33 cellular contexts compared by ENCODE assay signal in genomic region chr18:59764281-59764680, GRCh38.
"Had no signal": no experiment of that assay in that cellular context is flagged by ENCODE, and none has a peak within 500 bp of the region (broad histone marks: within the 10 kb centered on the region; RNA-seq: fewer than 3 reads in every experiment).

No MANE protein-coding gene starts in this region.

- H3K36me3 ChIP-seq: brain microvascular endothelial cell had no signal

- DNase-seq: activated CD4-positive, alpha-beta memory T cell treated with anti-CD3 and anti-CD28 coated beads, Interleukin-2, amount 10 ng/mL, durations not matched to agents 7 days and 5 days; activated CD4-positive, alpha-beta T cell treated with anti-CD3 and anti-CD28 coated beads for 1 hour; activated CD4-positive, alpha-beta T cell treated with anti-CD3 and anti-CD28 coated beads for 4 hours; activated CD4-positive, alpha-beta T cell treated with anti-CD3 and anti-CD28 coated beads, Interleukin-2, amount 10 ng/mL, durations not matched to agents 7 days and 5 days; activated CD4-positive, alpha-beta T cell treated with anti-CD3 and anti-CD28 coated beads, Interleukin-2, amount 50 U/mL, for 4 hours; activated CD8-positive, alpha-beta memory T cell treated with anti-CD3 and anti-CD28 coated beads, Interleukin-2, amount 50 U/mL, for 48 hours; activated gamma-delta T cell; activated naive CD4-positive, alpha-beta T cell; activated naive CD4-positive, alpha-beta T cell treated with anti-CD3 and anti-CD28 coated beads, Interleukin-2, amount 10 ng/mL, durations not matched to agents 7 days and 5 days; activated naive CD8-positive, alpha-beta T cell treated with anti-CD3 and anti-CD28 coated beads, Interleukin-2, amount 10 ng/mL, durations not matched to agents 7 days and 5 days; activated T-cell treated with anti-CD3 and anti-CD28 coated beads for 4 hours; activated T-cell treated with anti-CD3 and anti-CD28 coated beads, Interleukin-2, amount 50 U/mL, for 24 hours; activated T-cell treated with anti-CD3 and anti-CD28 coated beads, Interleukin-2, amount 50 U/mL, for 72 hours; amniotic stem cell; anterior cingulate cortex; brain microvascular endothelial cell; dorsolateral prefrontal cortex; effector memory CD4-positive, alpha-beta T cell; endodermal cell; head of caudate nucleus; T-helper 17 cell; T1000 had no signal

- H3K27me3 ChIP-seq: brain microvascular endothelial cell had no signal

- H3K36me3 Mint-ChIP-seq: activated naive CD4-positive, alpha-beta T cell treated with anti-CD3 and anti-CD28 coated beads, Interleukin-2, amount 10 ng/mL, durations not matched to agents 7 days and 5 days; activated naive CD4-positive, alpha-beta T cell treated with anti-CD3 and anti-CD28 coated beads, Interleukin-2, amount 50 U/mL, for 72 hours; activated naive CD8-positive, alpha-beta T cell treated with anti-CD3 and anti-CD28 coated beads, Interleukin-2, amount 10 ng/mL, durations not matched to agents 7 days and 5 days; WTC11 had no signal

- H3K27ac ChIP-seq: brain microvascular endothelial cell, coronary artery, dorsolateral prefrontal cortex, VCaP had no signal

- H3K4me3 ChIP-seq: coronary artery, dorsolateral prefrontal cortex had no signal

- H3K27me3 Mint-ChIP-seq: activated CD4-positive, alpha-beta memory T cell treated with anti-CD3 and anti-CD28 coated beads, Interleukin-2, amount 10 ng/mL, durations not matched to agents 7 days and 5 days; activated CD4-positive, alpha-beta T cell treated with anti-CD3 and anti-CD28 coated beads, Interleukin-2, amount 10 ng/mL, durations not matched to agents 7 days and 5 days; activated naive CD4-positive, alpha-beta T cell treated with anti-CD3 and anti-CD28 coated beads, Interleukin-2, amount 10 ng/mL, durations not matched to agents 7 days and 5 days had no signal

- H3K4me3 Mint-ChIP-seq: activated CD4-positive, alpha-beta memory T cell treated with anti-CD3 and anti-CD28 coated beads, Interleukin-2, amount 10 ng/mL, durations not matched to agents 7 days and 5 days; activated CD4-positive, alpha-beta T cell treated with anti-CD3 and anti-CD28 coated beads, Interleukin-2, amount 10 ng/mL, durations not matched to agents 7 days and 5 days; activated naive CD4-positive, alpha-beta T cell treated with anti-CD3 and anti-CD28 coated beads, Interleukin-2, amount 10 ng/mL, durations not matched to agents 7 days and 5 days; activated naive CD8-positive, alpha-beta T cell treated with anti-CD3 and anti-CD28 coated beads, Interleukin-2, amount 10 ng/mL, durations not matched to agents 7 days and 5 days; activated T-cell treated with anti-CD3 and anti-CD28 coated beads, Interleukin-2, amount 50 U/mL, for 24 hours; activated T-cell treated with anti-CD3 and anti-CD28 coated beads, Interleukin-2, amount 50 U/mL, for 72 hours; central memory CD8-positive, alpha-beta T cell; dendritic cell treated with granulocyte-macrophage colony-stimulating factor and Interleukin-4, amounts not matched to agents 40 ng/mL and 50 ng/mL, for 4 days; endodermal cell; T-helper 17 cell; T-helper 2 cell treated with Interferon-gamma antibody and Interleukin-4, amounts not matched to agents 5 μg/mL and 100 μg/mL, for 36 hours; WTC11 had no signal

- ATAC-seq: activated naive CD4-positive, alpha-beta T cell treated with anti-CD3 and anti-CD28 coated beads, Interleukin-2, amount 50 U/mL, for 72 hours; activated T-cell treated with anti-CD3 and anti-CD28 coated beads, Interleukin-2, amount 50 U/mL, for 72 hours; esophagus mucosa; T-helper 17 cell; WTC11 had no signal

- H3K27ac Mint-ChIP-seq: activated CD4-positive, alpha-beta memory T cell treated with anti-CD3 and anti-CD28 coated beads, Interleukin-2, amount 10 ng/mL, durations not matched to agents 7 days and 5 days; activated CD4-positive, alpha-beta T cell treated with anti-CD3 and anti-CD28 coated beads, Interleukin-2, amount 10 ng/mL, durations not matched to agents 7 days and 5 days; activated naive CD4-positive, alpha-beta T cell treated with anti-CD3 and anti-CD28 coated beads, Interleukin-2, amount 10 ng/mL, durations not matched to agents 7 days and 5 days; activated naive CD4-positive, alpha-beta T cell treated with anti-CD3 and anti-CD28 coated beads, Interleukin-2, amount 50 U/mL, for 72 hours; activated naive CD8-positive, alpha-beta T cell treated with anti-CD3 and anti-CD28 coated beads, Interleukin-2, amount 10 ng/mL, durations not matched to agents 7 days and 5 days; activated T-cell treated with anti-CD3 and anti-CD28 coated beads, Interleukin-2, amount 50 U/mL, for 24 hours; activated T-cell treated with anti-CD3 and anti-CD28 coated beads, Interleukin-2, amount 50 U/mL, for 72 hours; dendritic cell treated with granulocyte-macrophage colony-stimulating factor and Interleukin-4, amounts not matched to agents 40 ng/mL and 50 ng/mL, for 4 days; endodermal cell; T-helper 17 cell; T-helper 2 cell treated with Interferon-gamma antibody and Interleukin-4, amounts not matched to agents 5 μg/mL and 100 μg/mL, for 36 hours; WTC11 had no signal

- H3K4me1 Mint-ChIP-seq: activated CD4-positive, alpha-beta memory T cell treated with anti-CD3 and anti-CD28 coated beads, Interleukin-2, amount 10 ng/mL, durations not matched to agents 7 days and 5 days; activated CD4-positive, alpha-beta T cell treated with anti-CD3 and anti-CD28 coated beads, Interleukin-2, amount 10 ng/mL, durations not matched to agents 7 days and 5 days; activated naive CD4-positive, alpha-beta T cell treated with anti-CD3 and anti-CD28 coated beads, Interleukin-2, amount 10 ng/mL, durations not matched to agents 7 days and 5 days; activated naive CD8-positive, alpha-beta T cell treated with anti-CD3 and anti-CD28 coated beads, Interleukin-2, amount 10 ng/mL, durations not matched to agents 7 days and 5 days; central memory CD8-positive, alpha-beta T cell; endodermal cell; T-helper 17 cell; WTC11 had no signal

- FAIRE-seq: astrocyte, bronchial epithelial cell, frontal cortex had no signal

- H3K9me3 Mint-ChIP-seq: activated CD4-positive, alpha-beta memory T cell treated with anti-CD3 and anti-CD28 coated beads, Interleukin-2, amount 10 ng/mL, durations not matched to agents 7 days and 5 days; activated CD4-positive, alpha-beta T cell treated with anti-CD3 and anti-CD28 coated beads, Interleukin-2, amount 10 ng/mL, durations not matched to agents 7 days and 5 days; activated naive CD4-positive, alpha-beta T cell treated with anti-CD3 and anti-CD28 coated beads, Interleukin-2, amount 10 ng/mL, durations not matched to agents 7 days and 5 days; activated naive CD4-positive, alpha-beta T cell treated with anti-CD3 and anti-CD28 coated beads, Interleukin-2, amount 50 U/mL, for 72 hours; activated naive CD8-positive, alpha-beta T cell treated with anti-CD3 and anti-CD28 coated beads, Interleukin-2, amount 10 ng/mL, durations not matched to agents 7 days and 5 days; activated T-cell treated with anti-CD3 and anti-CD28 coated beads, Interleukin-2, amount 50 U/mL, for 24 hours; activated T-cell treated with anti-CD3 and anti-CD28 coated beads, Interleukin-2, amount 50 U/mL, for 72 hours; central memory CD8-positive, alpha-beta T cell; dendritic cell treated with granulocyte-macrophage colony-stimulating factor and Interleukin-4, amounts not matched to agents 40 ng/mL and 50 ng/mL, for 4 days; T-helper 2 cell treated with Interferon-gamma antibody and Interleukin-4, amounts not matched to agents 5 μg/mL and 100 μg/mL, for 36 hours had no signal
